In the genomic region with DNA sequence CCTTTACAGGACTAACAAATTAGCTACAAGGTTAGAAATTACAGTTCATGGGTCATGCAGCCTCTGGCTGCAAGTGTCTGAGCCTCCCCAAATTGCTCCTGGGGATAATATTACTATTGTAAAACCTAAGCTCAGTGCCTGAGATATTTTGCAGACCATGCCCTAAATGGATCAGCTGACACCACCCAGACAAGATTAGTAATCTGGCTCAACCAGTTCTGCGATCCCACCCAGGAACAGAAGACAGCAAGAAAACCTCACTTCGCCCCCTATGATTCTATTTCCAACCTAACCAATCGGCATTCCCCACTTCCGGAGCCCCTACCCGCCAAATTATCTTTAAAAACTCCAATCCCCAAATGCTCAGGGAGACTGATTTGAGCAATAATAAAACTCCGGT, we compare ENCODE assay signal across 2 cellular contexts.
TF ChIP-seq lines count a peak whose summit lies in the region.

No MANE protein-coding gene starts in this region.

TF ChIP-seq in Ishikawa, 13 proteins besides CTCF, POLR2A, EP300 and RAD21:
- no peak for TF ChIP-seq CEBPB (IDR thresholded peaks at IDR 0.05)
- TF ChIP-seq TAF1 (IDR thresholded peaks at IDR 0.05; ENCODE audit: low read depth), result no peak
- TF ChIP-seq, protein P1, sequence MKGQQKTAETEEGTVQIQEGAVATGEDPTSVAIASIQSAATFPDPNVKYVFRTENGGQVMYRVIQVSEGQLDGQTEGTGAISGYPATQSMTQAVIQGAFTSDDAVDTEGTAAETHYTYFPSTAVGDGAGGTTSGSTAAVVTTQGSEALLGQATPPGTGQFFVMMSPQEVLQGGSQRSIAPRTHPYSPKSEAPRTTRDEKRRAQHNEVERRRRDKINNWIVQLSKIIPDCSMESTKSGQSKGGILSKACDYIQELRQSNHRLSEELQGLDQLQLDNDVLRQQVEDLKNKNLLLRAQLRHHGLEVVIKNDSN (IDR thresholded peaks at IDR 0.05), result peak; percentile 43; the same call in 1 of the 2 replicates
TF ChIP-seq in Ishikawa: peak in this region for 1.

TF ChIP-seq in HepG2, 621 proteins besides CTCF, POLR2A, EP300 and RAD21:
- TF ChIP-seq, protein P2, sequence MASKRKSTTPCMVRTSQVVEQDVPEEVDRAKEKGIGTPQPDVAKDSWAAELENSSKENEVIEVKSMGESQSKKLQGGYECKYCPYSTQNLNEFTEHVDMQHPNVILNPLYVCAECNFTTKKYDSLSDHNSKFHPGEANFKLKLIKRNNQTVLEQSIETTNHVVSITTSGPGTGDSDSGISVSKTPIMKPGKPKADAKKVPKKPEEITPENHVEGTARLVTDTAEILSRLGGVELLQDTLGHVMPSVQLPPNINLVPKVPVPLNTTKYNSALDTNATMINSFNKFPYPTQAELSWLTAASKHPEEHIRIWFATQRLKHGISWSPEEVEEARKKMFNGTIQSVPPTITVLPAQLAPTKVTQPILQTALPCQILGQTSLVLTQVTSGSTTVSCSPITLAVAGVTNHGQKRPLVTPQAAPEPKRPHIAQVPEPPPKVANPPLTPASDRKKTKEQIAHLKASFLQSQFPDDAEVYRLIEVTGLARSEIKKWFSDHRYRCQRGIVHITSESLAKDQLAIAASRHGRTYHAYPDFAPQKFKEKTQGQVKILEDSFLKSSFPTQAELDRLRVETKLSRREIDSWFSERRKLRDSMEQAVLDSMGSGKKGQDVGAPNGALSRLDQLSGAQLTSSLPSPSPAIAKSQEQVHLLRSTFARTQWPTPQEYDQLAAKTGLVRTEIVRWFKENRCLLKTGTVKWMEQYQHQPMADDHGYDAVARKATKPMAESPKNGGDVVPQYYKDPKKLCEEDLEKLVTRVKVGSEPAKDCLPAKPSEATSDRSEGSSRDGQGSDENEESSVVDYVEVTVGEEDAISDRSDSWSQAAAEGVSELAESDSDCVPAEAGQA (IDR thresholded peaks at IDR 0.05; ENCODE audit: low read depth), result no peak
- TF ChIP-seq, protein P2 (CRISPR knock-in tag; IDR thresholded peaks at IDR 0.05; ENCODE audit: borderline replicate concordance), result no peak
- TF ChIP-seq ZNF543 (CRISPR knock-in tag; IDR thresholded peaks at IDR 0.05) (no peak), ZFP91 (CRISPR knock-in tag; IDR thresholded peaks at IDR 0.05; ENCODE audit: borderline replicate concordance) (no peak)
